1 cellular context compared by ENCODE assay signal in the genomic region with DNA sequence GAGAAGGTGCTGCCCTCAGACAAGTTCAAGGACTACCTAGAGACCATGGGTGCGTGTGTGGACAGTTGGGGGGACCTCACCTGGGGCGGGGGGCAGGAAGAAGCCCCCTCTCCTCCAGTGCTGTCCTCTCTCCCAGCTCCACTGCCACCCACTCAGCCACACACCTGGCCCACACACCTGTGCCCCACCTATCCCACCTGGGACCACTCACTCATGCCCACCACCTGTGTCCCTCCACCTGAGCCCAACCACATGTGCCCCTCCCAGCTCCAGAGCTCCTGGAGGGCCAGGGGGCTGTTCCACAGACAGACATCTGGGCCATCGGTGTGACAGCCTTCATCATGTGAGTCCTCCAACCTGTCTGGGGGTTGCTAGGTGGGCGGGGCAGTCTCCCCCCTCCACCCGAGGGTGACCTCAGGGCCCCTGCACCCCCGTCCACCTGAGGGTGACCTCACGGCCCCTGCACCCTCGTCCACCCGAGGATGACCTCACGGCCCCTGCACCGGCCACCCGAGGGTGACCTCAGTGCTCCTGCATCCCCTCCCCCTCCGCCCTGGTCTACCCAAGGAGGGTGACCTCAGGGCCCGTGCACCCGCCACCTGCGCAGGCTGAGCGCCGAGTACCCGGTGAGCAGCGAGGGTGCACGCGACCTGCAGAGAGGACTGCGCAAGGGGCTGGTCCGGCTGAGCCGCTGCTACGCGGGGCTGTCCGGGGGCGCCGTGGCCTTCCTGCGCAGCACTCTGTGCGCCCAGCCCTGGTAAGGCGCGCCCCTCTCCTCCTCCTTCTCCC.
TF ChIP-seq lines count a peak whose summit lies in the region.

No MANE protein-coding gene starts in this region.

TF ChIP-seq in IMR-90, 13 proteins besides CTCF, POLR2A, EP300 and RAD21:
- TF ChIP-seq FOS (IDR thresholded peaks at IDR 0.05; ENCODE audit: low read depth, low read length), result no peak
- no peak for TF ChIP-seq MAZ (IDR thresholded peaks at IDR 0.05; ENCODE audit: borderline replicate concordance, low read depth, low read length)
- no peak for TF ChIP-seq MXI1 (IDR thresholded peaks at IDR 0.05; ENCODE audit: borderline replicate concordance, low read depth, low read length)
- no peak for TF ChIP-seq MAFK (IDR thresholded peaks at IDR 0.05; ENCODE audit: low read depth, low read length)
- TF ChIP-seq, protein P1, sequence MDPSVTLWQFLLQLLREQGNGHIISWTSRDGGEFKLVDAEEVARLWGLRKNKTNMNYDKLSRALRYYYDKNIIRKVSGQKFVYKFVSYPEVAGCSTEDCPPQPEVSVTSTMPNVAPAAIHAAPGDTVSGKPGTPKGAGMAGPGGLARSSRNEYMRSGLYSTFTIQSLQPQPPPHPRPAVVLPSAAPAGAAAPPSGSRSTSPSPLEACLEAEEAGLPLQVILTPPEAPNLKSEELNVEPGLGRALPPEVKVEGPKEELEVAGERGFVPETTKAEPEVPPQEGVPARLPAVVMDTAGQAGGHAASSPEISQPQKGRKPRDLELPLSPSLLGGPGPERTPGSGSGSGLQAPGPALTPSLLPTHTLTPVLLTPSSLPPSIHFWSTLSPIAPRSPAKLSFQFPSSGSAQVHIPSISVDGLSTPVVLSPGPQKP (IDR thresholded peaks at IDR 0.05; ENCODE audit: borderline replicate concordance, low read depth, low read length), result no peak
- no peak for TF ChIP-seq RCOR1 (IDR thresholded peaks at IDR 0.05; ENCODE audit: insufficient replicate concordance, low read length)
- TF ChIP-seq SMC3 (IDR thresholded peaks at IDR 0.05; ENCODE audit: low read depth, low read length), result no peak
- TF ChIP-seq CHD1 (IDR thresholded peaks at IDR 0.05; ENCODE audit: low read depth, low read length), result no peak
- TF ChIP-seq, protein P2, sequence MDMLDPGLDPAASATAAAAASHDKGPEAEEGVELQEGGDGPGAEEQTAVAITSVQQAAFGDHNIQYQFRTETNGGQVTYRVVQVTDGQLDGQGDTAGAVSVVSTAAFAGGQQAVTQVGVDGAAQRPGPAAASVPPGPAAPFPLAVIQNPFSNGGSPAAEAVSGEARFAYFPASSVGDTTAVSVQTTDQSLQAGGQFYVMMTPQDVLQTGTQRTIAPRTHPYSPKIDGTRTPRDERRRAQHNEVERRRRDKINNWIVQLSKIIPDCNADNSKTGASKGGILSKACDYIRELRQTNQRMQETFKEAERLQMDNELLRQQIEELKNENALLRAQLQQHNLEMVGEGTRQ (IDR thresholded peaks at IDR 0.05; ENCODE audit: low read depth, low read length), result no peak
- no peak for TF ChIP-seq NFE2L2 (IDR thresholded peaks at IDR 0.05; ENCODE audit: low read depth, low read length)
- no peak for TF ChIP-seq CEBPB (IDR thresholded peaks at IDR 0.05; ENCODE audit: low read depth, low read length)
- TF ChIP-seq BHLHE40 (IDR thresholded peaks at IDR 0.05; ENCODE audit: low read depth, low read length), result no peak
- no peak for TF ChIP-seq RFX5 (IDR thresholded peaks at IDR 0.05; ENCODE audit: low read depth, low read length)
